In genomic region chr3:33218446-33219174, GRCh38 we compare ENCODE assay signal across 8 cellular contexts. TPM values are rescaled to one million over a fixed set of nuclear protein-coding genes. Genes with fewer than 3 reads are reported as not detected.
DNase-seq lines count a peak whose midpoint lies in the region; ATAC-seq and TF ChIP-seq lines count a peak whose summit lies in the region.

TSS of gene SUSD5 (minus strand) at chr3:33218810. CDS start at chr3:33218797, 13 bp downstream.

- intact Hi-C loops in breast epithelium (cut with DNase I; ENCODE audit: low total_unique reads) = no loop called here
- intact Hi-C loops in left lung (cut with DNase I) = no loop called here
- intact Hi-C loops in tibial artery (cut with DNase I; ENCODE audit: low total_unique reads) = loop anchor here (10.0 kb wide), 1 partner anchor 156 kb away; no protein-coding TSS in a partner anchor
- intact Hi-C loops in activated naive CD4-positive, alpha-beta T cell treated with anti-CD3 and anti-CD28 coated beads for 36 hours (cut with micrococcal nuclease) = no loop called here

- H3K4me1 Mint-ChIP-seq in activated naive CD4-positive, alpha-beta T cell treated with anti-CD3 and anti-CD28 coated beads for 36 hours (ENCODE audit: low read depth) = peaks cover 7% of the 10 kb centered on the region

- H3K4me3 Mint-ChIP-seq in activated naive CD4-positive, alpha-beta T cell treated with anti-CD3 and anti-CD28 coated beads for 36 hours = no peak within 1 kb of the TSS

- DNase-seq in AG04449 (ENCODE audit: low read depth, low spot score) (no peak), HT1080 (ENCODE audit: low read depth) (peak; percentile 51), breast epithelium (ENCODE audit: low spot score in 2 of 2) (no peak), left lung (peak in 1 of 2 donors; percentile 81), tibial artery (peak in 1 of 2 donors; percentile 78), GM10266 (ENCODE audit: extremely low spot score) (no peak)
- no peak for DNase-seq in activated naive CD4-positive, alpha-beta T cell treated with anti-CD3 and anti-CD28 coated beads for 36 hours
- no peak for DNase-seq in stimulated activated CD4-positive, alpha-beta T cell treated with anti-CD3 and anti-CD28 coated beads, Interleukin-1b, Interleukin-23, amount 100 ng/mL, for 48 hours

- CTCF ChIA-PET in AG04449 (lab: Yijun Ruan, JAX) = no interaction called here
- CTCF ChIA-PET in activated naive CD4-positive, alpha-beta T cell treated with anti-CD3 and anti-CD28 coated beads for 36 hours (lab: Charles Lee) = no interaction called here

- no peak for TF ChIP-seq CTCF in AG04449 (IDR thresholded peaks at IDR 0.05; ENCODE audit: insufficient read depth, low read length, missing control alignments)
- no peak for TF ChIP-seq CTCF in breast epithelium (IDR thresholded peaks at IDR 0.05)
- TF ChIP-seq CTCF in left lung (IDR thresholded peaks at IDR 0.05) = no peak
- TF ChIP-seq CTCF in tibial artery (IDR thresholded peaks at IDR 0.05) = no peak
- no peak for TF ChIP-seq CTCF in GM10266 (IDR thresholded peaks at IDR 0.05; ENCODE audit: control insufficient read depth, insufficient read depth, low read depth, missing control alignments)

- H3K27me3 Mint-ChIP-seq in activated naive CD4-positive, alpha-beta T cell treated with anti-CD3 and anti-CD28 coated beads for 36 hours (ENCODE audit: low read depth) = peaks cover 28% of the 10 kb centered on the region

- H3K36me3 Mint-ChIP-seq in activated naive CD4-positive, alpha-beta T cell treated with anti-CD3 and anti-CD28 coated beads for 36 hours (ENCODE audit: low read depth) = no peaks in the 10 kb centered on the region

- no peak for TF ChIP-seq POLR2A in breast epithelium (IDR thresholded peaks at IDR 0.05)

- H3K9me3 ChIP-seq in breast epithelium (no peaks in the 10 kb centered on the region), left lung (no peaks in the 10 kb centered on the region), tibial artery (no peaks in the 10 kb centered on the region)

- H3K27ac ChIP-seq in breast epithelium = no peak within 1 kb of the TSS
- H3K27ac ChIP-seq in left lung = no peak within 1 kb of the TSS
- peak within 1 kb of the TSS; percentile 90 to 94 for H3K27ac ChIP-seq in tibial artery

- H3K27me3 ChIP-seq in breast epithelium (peaks cover 0 to 24% of the 10 kb centered on the region in 2 donors), left lung (peaks cover 45 to 71% of the 10 kb centered on the region in 2 donors), tibial artery (no peaks in the 10 kb centered on the region)

- no peak within 1 kb of the TSS for H3K27ac Mint-ChIP-seq in activated naive CD4-positive, alpha-beta T cell treated with anti-CD3 and anti-CD28 coated beads for 36 hours

- peak; percentile 89 for ATAC-seq in left lung

- H3K4me1 ChIP-seq in breast epithelium = no peaks in the 10 kb centered on the region
- H3K4me1 ChIP-seq in left lung = peaks cover 0 to 12% of the 10 kb centered on the region in 2 donors
- peaks cover 0 to 21% (median 6%) of the 10 kb centered on the region in 4 donors for H3K4me1 ChIP-seq in tibial artery

- POLR2A ChIA-PET in AG04449 (lab: Yijun Ruan, JAX) = no interaction called here

- no peaks in the 10 kb centered on the region for H3K36me3 ChIP-seq in breast epithelium
- H3K36me3 ChIP-seq in left lung = no peaks in the 10 kb centered on the region
- H3K36me3 ChIP-seq in tibial artery = peaks cover 0 to 3% (median 0%) of the 10 kb centered on the region in 3 donors

- H3K4me3 ChIP-seq in AG04449 (ENCODE audit: low read depth, low read length) = peak within 1 kb of the TSS; percentile 55
- H3K4me3 ChIP-seq in breast epithelium = peak within 1 kb of the TSS; percentile 47 to 67 (median 48)
- peak within 1 kb of the TSS; percentile 27 to 30 for H3K4me3 ChIP-seq in left lung
- H3K4me3 ChIP-seq in tibial artery = peak within 1 kb of the TSS; percentile 64 to 73

- no peaks in the 10 kb centered on the region for H3K9me3 Mint-ChIP-seq in activated naive CD4-positive, alpha-beta T cell treated with anti-CD3 and anti-CD28 coated beads for 36 hours

RNA-seq across cellular contexts. Expression of gene SUSD5, which starts in this region (rescaled TPM):
- total RNA-seq in HT1080 (2014; rRNA removed; shearing (Covaris generic)) = 12.0 and 18.2 TPM in 2 replicates
- 6.3 and 7.2 TPM in 2 replicates for polyA plus RNA-seq in HT1080 (2015; cell fraction: cytosol; rRNA removed)
- 12.6 and 13.5 TPM in 2 replicates for polyA plus RNA-seq in HT1080 (2015; cell fraction: nucleus; rRNA removed)
- 1 to 10 TPM in 2 of 3 donors, under 1 TPM in 1; 0.66 to 4.2 (median 3.8) TPM for total RNA-seq in breast epithelium
- total RNA-seq in left lung = 1 to 10 TPM; 1.3 to 1.8 TPM
- not detected for total RNA-seq in activated naive CD4-positive, alpha-beta T cell treated with anti-CD3 and anti-CD28 coated beads for 36 hours

Comparison
In these comparisons a context has a peak if more than half of its experiments do, and no peak if none do; other contexts are left out.
1. H3K27ac ChIP-seq: peak in tibial artery (2 of 2); none in breast epithelium (0 of 2) and left lung (0 of 2).
2. Peak in every context shown above with its lines, with median percentiles within 50 percentile points of each other: H3K4me3 ChIP-seq.